7 cellular contexts compared by ENCODE assay signal in genomic region chr6:26273673-26274595, GRCh38.
A peak's percentile ranks its signal among the peaks of the same experiment; 100 is the strongest.
DNase-seq lines count a peak whose midpoint lies in the region; ATAC-seq, FAIRE-seq and TF ChIP-seq lines count a peak whose summit lies in the region.

No MANE protein-coding gene starts in this region.

- peak; percentile 81 for FAIRE-seq in GM18507 (lab: Jason Lieb, UNC)

- H3K4me2 ChIP-seq in skeletal muscle satellite cell (ENCODE audit: low read length), result peak overlapping the region; percentile 86

- H3K27me3 ChIP-seq in Panc1 (ENCODE audit: control insufficient read depth, insufficient read depth, low read length) (no peaks in the 10 kb centered on the region), skeletal muscle satellite cell (ENCODE audit: control insufficient read depth, insufficient read depth, low read length) (peaks cover 71% of the 10 kb centered on the region)

- in situ Hi-C loops in Panc1 (cut with HindIII; ENCODE audit: low pct_unique_long_range_greater_than_20kb, low sequenced_read_pairs), result no loop called here

- POLR2A ChIA-PET in Panc1 (lab: Charles Lee), result interaction anchor here (0.5 to 2.5 kb wide), 5 partner anchors 11 to 222 kb away, joined by 3 to 40 read pairs (median 6); a partner anchor contains a TSS

- H3K27ac ChIP-seq in Panc1 (ENCODE audit: low read length), result peak overlapping the region; percentile 89

- no peaks in the 10 kb centered on the region for H3K9me3 ChIP-seq in Panc1 (ENCODE audit: control insufficient read depth, insufficient read depth, low read depth, low read length)
- peaks cover 5% of the 10 kb centered on the region for H3K9me3 ChIP-seq in skeletal muscle satellite cell (replicated peaks; ENCODE audit: low read length)

- DNase-seq in GM18507 (ENCODE audit: extremely low spot score, insufficient read length, low read depth), result no peak
- DNase-seq in Panc1 (ENCODE audit: low read depth, low spot score), result no peak
- peak; percentile 25 for DNase-seq in fibroblast of mammary gland (ENCODE audit: low read depth)
- no peak for DNase-seq in SW480 (ENCODE audit: low spot score)
- no peak for DNase-seq in SK-N-DZ (ENCODE audit: low spot score)

- CTCF ChIA-PET in Panc1 (lab: Charles Lee), result no interaction called here

- H3K4me1 ChIP-seq in Panc1 (ENCODE audit: control insufficient read depth, insufficient read depth, low read length) (peaks cover 7% of the 10 kb centered on the region), skeletal muscle satellite cell (ENCODE audit: control insufficient read depth, insufficient read depth, low read length) (peaks cover 3% of the 10 kb centered on the region)

- H3K36me3 ChIP-seq in Panc1 (ENCODE audit: control insufficient read depth, insufficient read depth, low read length) (no peaks in the 10 kb centered on the region), skeletal muscle satellite cell (ENCODE audit: insufficient read depth, low read length) (no peaks in the 10 kb centered on the region)

- intact Hi-C loops in Panc1 (cut with micrococcal nuclease; ENCODE audit: unreplicated experiment), result loop anchor here (5.0 kb wide), 1 partner anchor 57 kb away; a partner anchor contains a TSS

- H3K9ac ChIP-seq in skeletal muscle satellite cell (ENCODE audit: low read depth, low read length), result peak overlapping the region; percentile 70

- ATAC-seq in Panc1 (peak; percentile 20), GM18873 (IDR thresholded peaks at IDR 0.05; ENCODE audit: low FRiP score, unreplicated experiment) (no peak)

- H3K4me3 ChIP-seq in Panc1 (ENCODE audit: low read depth in 2 of 2, low read length in 2 of 2) (peak overlapping the region; percentile 61 to 77), fibroblast of mammary gland (ENCODE audit: control insufficient read depth, low read depth, low read length) (peak overlapping the region; percentile 56), skeletal muscle satellite cell (ENCODE audit: low read length) (peak overlapping the region; percentile 64)

- TF ChIP-seq CTCF in Panc1 (IDR thresholded peaks at IDR 0.05), result no peak
- TF ChIP-seq CTCF in fibroblast of mammary gland (conservative IDR thresholded peaks at IDR 0.05; ENCODE audit: control insufficient read depth, insufficient read depth, low read depth, low read length), result no peak

- BruUV-seq in Panc1 (replicated peaks; lab: Mats Ljungman, UMichigan), result no TSS peak
